8 cellular contexts compared by ENCODE assay signal in the genomic region with DNA sequence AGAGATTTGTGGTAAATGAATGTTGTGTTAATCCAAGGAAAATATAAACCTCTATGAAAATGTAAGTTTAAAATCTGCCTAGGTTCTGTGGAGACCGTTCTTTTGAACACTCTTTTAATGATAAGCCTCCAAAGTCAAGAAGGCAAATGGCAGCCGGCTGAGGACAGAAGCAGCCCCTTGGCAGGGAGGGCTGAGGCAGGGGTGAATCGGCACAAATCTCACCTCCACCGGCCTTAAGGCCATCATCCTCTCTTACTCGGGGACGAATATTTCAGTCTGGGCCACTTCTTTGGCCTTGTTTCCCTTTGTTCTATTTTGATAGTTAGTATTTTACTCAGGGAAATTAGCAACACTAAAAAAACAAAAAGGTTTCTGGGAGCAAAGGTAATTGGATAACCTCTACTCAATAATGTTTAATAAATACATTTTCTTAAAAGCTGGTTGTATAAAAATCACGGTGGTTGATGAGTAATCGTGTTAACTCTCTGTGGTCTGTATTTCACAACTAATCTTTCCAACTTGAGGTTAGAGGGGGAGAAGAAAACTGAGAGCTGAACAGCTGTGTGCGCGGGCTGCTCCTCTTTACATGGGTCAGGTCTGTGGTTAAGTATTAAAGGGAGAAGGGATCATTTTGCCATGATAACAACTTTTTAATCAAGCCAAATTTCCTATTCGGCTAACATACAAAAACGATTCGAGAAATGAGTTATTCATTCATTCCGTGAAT. TPM values are rescaled to one million over a fixed set of nuclear protein-coding genes. Genes with fewer than 3 reads are reported as not detected.
DNase-seq lines count a peak whose midpoint lies in the region; ATAC-seq, FAIRE-seq and TF ChIP-seq lines count a peak whose summit lies in the region.

No MANE protein-coding gene starts in this region.

- no peak overlapping the region; the same call in 1 of the 2 replicates for H3K27ac ChIP-seq in GM12878 (ENCODE audit: control insufficient read depth, insufficient read depth)

- TF ChIP-seq CTCF in AG09319 (IDR thresholded peaks at IDR 0.05; ENCODE audit: low read depth, low read length) (no peak), GM12878 (IDR thresholded peaks at IDR 0.05 in 2 of 3, conservative IDR thresholded peaks at IDR 0.05 in 1 of 3; ENCODE audit: control insufficient read depth in 2 of 3, extremely low read depth in 1 of 3, insufficient read depth in 1 of 3, low read depth in 3 of 3, low read length in 3 of 3) (no peak)

- 0 out of 2 replicates have a peak overlapping the region, but pooled peaks have one; percentile 28 for H3K4me3 ChIP-seq in GM12878

- no peak overlapping the region for H3K27ac Mint-ChIP-seq in effector memory CD8-positive, alpha-beta T cell

- no peaks in the 10 kb centered on the region for H3K79me2 ChIP-seq in GM12878 (ENCODE audit: control insufficient read depth, insufficient read depth, low read length)

- H3K9me3 Mint-ChIP-seq in effector memory CD8-positive, alpha-beta T cell = peaks cover 0 to 3% of the 10 kb centered on the region in 2 donors

- no peaks in the 10 kb centered on the region for H3K27me3 ChIP-seq in GM12878 (replicated peaks in 1 of 2; ENCODE audit: control insufficient read depth in 2 of 2, insufficient read depth in 2 of 2, low read length in 1 of 2)

- peaks cover 3% of the 10 kb centered on the region for H3K36me3 Mint-ChIP-seq in effector memory CD8-positive, alpha-beta T cell (ENCODE audit: insufficient read depth)

- H4K20me1 ChIP-seq in GM12878 (ENCODE audit: control insufficient read depth, insufficient read depth) = no peaks in the 10 kb centered on the region

- 0 out of 2 replicates have a peak, but pooled peaks have one; percentile 1 for TF ChIP-seq RAD21 in GM12878 (IDR thresholded peaks at IDR 0.05; ENCODE audit: insufficient read depth, low read depth, low read length)

- TF ChIP-seq EP300 in GM12878 (IDR thresholded peaks at IDR 0.05; ENCODE audit: borderline replicate concordance in 1 of 2, control insufficient read depth in 1 of 2, low read depth in 2 of 2, low read length in 2 of 2) = peak in 1 of 2 experiments; percentile 80; a peak in 2 of 4 replicates

- RAD21 ChIA-PET in GM12878 (lab: Charles Lee; ENCODE audit: unreplicated experiment) = interaction anchor here (1.1 to 2.0 kb wide), 5 partner anchors 12 to 51 kb away, joined by 3 to 6 read pairs (median 3); partner anchors contain the start of gene LGMN

- FAIRE-seq in GM12878 (lab: Jason Lieb, UNC) = peak; percentile 89

- peak; percentile 73 for ATAC-seq in GM19438 (IDR thresholded peaks at IDR 0.05; ENCODE audit: low read depth, unreplicated experiment)
- ATAC-seq in HG03565 (IDR thresholded peaks at IDR 0.05; ENCODE audit: unreplicated experiment) = peak; percentile 71
- ATAC-seq in GM12878 = peak; percentile 93
- ATAC-seq in effector memory CD8-positive, alpha-beta T cell (replicated peaks) = no peak
- ATAC-seq in HG03025 (IDR thresholded peaks at IDR 0.05; ENCODE audit: low FRiP score, unreplicated experiment) = no peak

- no peak overlapping the region for H3K9ac ChIP-seq in GM12878 (ENCODE audit: control insufficient read depth, insufficient read depth, low read length)

- no peak for TF ChIP-seq POLR2A in GM12878 (IDR thresholded peaks at IDR 0.05; ENCODE audit: low read depth, low read length)

- intact Hi-C loops in GM12878 (cut with micrococcal nuclease; ENCODE audit: unreplicated experiment) = loop anchor here (2.0 kb wide), 1 partner anchor 39 kb away; no protein-coding TSS in a partner anchor

- peaks cover 6% of the 10 kb centered on the region; the same call in 2 of the 3 replicates for H3K9me3 ChIP-seq in GM12878 (replicated peaks; ENCODE audit: control insufficient read depth, insufficient read depth, low read length)

- in situ Hi-C loops in GM12878 (cut with MboI) = no loop called here

- peaks cover 8 to 10% of the 10 kb centered on the region in 2 donors for H3K4me1 Mint-ChIP-seq in effector memory CD8-positive, alpha-beta T cell (ENCODE audit: low read depth in 2 of 2)

- WGBS in GM12878 (ENCODE audit: insufficient coverage, insufficient replicate concordance, low lambda C conversion rate, missing lambda C conversion rate) = 31% methylated on average over 14 of the region's 14 CpGs

- no TSS peak for BruUV-seq in GM12878 (replicated peaks; lab: Mats Ljungman, UMichigan)

- H3K36me3 ChIP-seq in GM12878 (ENCODE audit: control insufficient read depth in 2 of 2, insufficient read depth in 2 of 2, low read length in 1 of 2) = peaks cover 1 to 3% of the 10 kb centered on the region in 2 experiments; a peak in 3 of 4 replicates

- H3K27me3 Mint-ChIP-seq in effector memory CD8-positive, alpha-beta T cell = peaks cover 9 to 10% of the 10 kb centered on the region in 2 donors

- POLR2A ChIA-PET in GM12878 (lab: Charles Lee) = interaction anchor here (0.6 to 1.4 kb wide), 3 partner anchors 8 to 37 kb away, joined by 3 to 4 read pairs (median 3); no protein-coding TSS in a partner anchor

- H3K4me3 Mint-ChIP-seq in effector memory CD8-positive, alpha-beta T cell = no peak overlapping the region

- CTCF ChIA-PET in GM12878 (lab: Yijun Ruan, JAX) = interaction anchor here (0.6 to 1.3 kb wide), 4 partner anchors 13 to 157 kb away, joined by 3 to 4 read pairs (median 3); no protein-coding TSS in a partner anchor

- SMC1A ChIA-PET in GM12878 (lab: Charles Lee; ENCODE audit: uncharacterized antibody, unreplicated experiment) = interaction anchor here (0.5 to 1.8 kb wide), 9 partner anchors 10 to 60 kb away, joined by 3 to 8 read pairs (median 3); no protein-coding TSS in a partner anchor

- peak overlapping the region; percentile 51 for H3K4me2 ChIP-seq in GM12878 (ENCODE audit: control insufficient read depth, insufficient read depth)

- DNase-seq in AG09319 (ENCODE audit: extremely low read depth, low read depth) = peak; percentile 59
- no peak for DNase-seq in GM12878 (ENCODE audit: low read depth, low spot score)
- no peak for DNase-seq in midbrain (lab: John Stamatoyannopoulos, UW)
- DNase-seq in GDM1 (lab: John Stamatoyannopoulos, UW) = no peak
- DNase-seq in effector memory CD8-positive, alpha-beta T cell = no peak

- H3K4me1 ChIP-seq in GM12878 (ENCODE audit: control insufficient read depth, insufficient read depth, low read length) = peaks cover 17% of the 10 kb centered on the region

- H2AFZ ChIP-seq in GM12878 (ENCODE audit: control insufficient read depth, low read depth, low read length) = no peak overlapping the region

TF ChIP-seq in GM12878, 131 proteins besides CTCF, POLR2A, EP300 and RAD21 (continues in another document):
- no peak for TF ChIP-seq HDGF (IDR thresholded peaks at IDR 0.05)
- TF ChIP-seq YBX1 (IDR thresholded peaks at IDR 0.05) = no peak
- TF ChIP-seq, protein P1, sequence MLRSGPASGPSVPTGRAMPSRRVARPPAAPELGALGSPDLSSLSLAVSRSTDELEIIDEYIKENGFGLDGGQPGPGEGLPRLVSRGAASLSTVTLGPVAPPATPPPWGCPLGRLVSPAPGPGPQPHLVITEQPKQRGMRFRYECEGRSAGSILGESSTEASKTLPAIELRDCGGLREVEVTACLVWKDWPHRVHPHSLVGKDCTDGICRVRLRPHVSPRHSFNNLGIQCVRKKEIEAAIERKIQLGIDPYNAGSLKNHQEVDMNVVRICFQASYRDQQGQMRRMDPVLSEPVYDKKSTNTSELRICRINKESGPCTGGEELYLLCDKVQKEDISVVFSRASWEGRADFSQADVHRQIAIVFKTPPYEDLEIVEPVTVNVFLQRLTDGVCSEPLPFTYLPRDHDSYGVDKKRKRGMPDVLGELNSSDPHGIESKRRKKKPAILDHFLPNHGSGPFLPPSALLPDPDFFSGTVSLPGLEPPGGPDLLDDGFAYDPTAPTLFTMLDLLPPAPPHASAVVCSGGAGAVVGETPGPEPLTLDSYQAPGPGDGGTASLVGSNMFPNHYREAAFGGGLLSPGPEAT (IDR thresholded peaks at IDR 0.05; ENCODE audit: low read depth) = peak; percentile 74
- TF ChIP-seq, protein P2, sequence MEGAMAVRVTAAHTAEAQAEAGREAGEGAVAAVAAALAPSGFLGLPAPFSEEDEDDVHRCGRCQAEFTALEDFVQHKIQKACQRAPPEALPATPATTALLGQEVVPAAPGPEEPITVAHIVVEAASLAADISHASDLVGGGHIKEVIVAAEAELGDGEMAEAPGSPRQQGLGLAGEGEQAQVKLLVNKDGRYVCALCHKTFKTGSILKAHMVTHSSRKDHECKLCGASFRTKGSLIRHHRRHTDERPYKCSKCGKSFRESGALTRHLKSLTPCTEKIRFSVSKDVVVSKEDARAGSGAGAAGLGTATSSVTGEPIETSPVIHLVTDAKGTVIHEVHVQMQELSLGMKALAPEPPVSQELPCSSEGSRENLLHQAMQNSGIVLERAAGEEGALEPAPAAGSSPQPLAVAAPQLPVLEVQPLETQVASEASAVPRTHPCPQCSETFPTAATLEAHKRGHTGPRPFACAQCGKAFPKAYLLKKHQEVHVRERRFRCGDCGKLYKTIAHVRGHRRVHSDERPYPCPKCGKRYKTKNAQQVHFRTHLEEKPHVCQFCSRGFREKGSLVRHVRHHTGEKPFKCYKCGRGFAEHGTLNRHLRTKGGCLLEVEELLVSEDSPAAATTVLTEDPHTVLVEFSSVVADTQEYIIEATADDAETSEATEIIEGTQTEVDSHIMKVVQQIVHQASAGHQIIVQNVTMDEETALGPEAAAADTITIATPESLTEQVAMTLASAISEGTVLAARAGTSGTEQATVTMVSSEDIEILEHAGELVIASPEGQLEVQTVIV (IDR thresholded peaks at IDR 0.05; ENCODE audit: borderline replicate concordance, partially characterized antibody) = no peak

RNA-seq across cellular contexts. Expression of gene LGMN, which starts 18.6 kb away (rescaled TPM):
- total RNA-seq in GM12878 (2013; cell fraction: nucleolus; rRNA removed) = 344 and 379 TPM in 2 replicates
- total RNA-seq in GM12878 (2014; rRNA removed) (3.7 and 4.2 TPM in 2 replicates), GM12878 (2014; rRNA removed; fragmentation: Illumina TruSeq; extraction: Trizol) (2.6 and 3.4 TPM in 2 replicates), GM12878 (2021) (3.3 and 3.5 TPM in 2 replicates)
- polyA plus RNA-seq in GM12878 (2011; ENCODE audit: low read depth) = 39.2 TPM
- polyA plus RNA-seq in GM12878 (2011; rRNA removed) (134 and 192 TPM in 2 replicates), GM12878 (2014; fragmentation: Illumina TruSeq; extraction: Trizol) (4.3 and 4.4 TPM in 2 replicates), GM12878 (2014; fragmentation: Nextera tagmentation; extraction: Ambion mirVana) (1 to 10 TPM in 1 of 2 experiments, under 1 TPM in 1; 0.71 to 1.1 TPM), GM12878 (2014; rRNA removed) (3.4 and 3.9 TPM in 2 replicates), GM12878 (2016; fragmentation: Nextera tagmentation; extraction: Ambion mirVana) (10 to 100 TPM; 11.1 to 11.3 TPM)
- 157 and 254 TPM in 2 replicates for polyA plus RNA-seq in GM12878 (2011; cell fraction: cytosol; rRNA removed)
- polyA plus RNA-seq in GM12878 (2011; cell fraction: nucleus; rRNA removed) = 130 and 231 TPM in 2 replicates
- 66.3 and 79.3 TPM in 2 replicates for polyA plus RNA-seq in GM12878 (2012)
- polyA minus RNA-seq in GM12878 (2011; rRNA and poly(A)+ RNA removed) = 119 and 127 TPM in 2 replicates
- 25.0 and 25.4 TPM in 2 replicates for polyA minus RNA-seq in GM12878 (2011; cell fraction: cytosol; rRNA and poly(A)+ RNA removed)
- polyA minus RNA-seq in GM12878 (2011; cell fraction: nucleus; rRNA and poly(A)+ RNA removed) = 37.6 and 39.7 TPM in 2 replicates

Comparison
In these comparisons a context has a peak if more than half of its experiments do, and no peak if none do; other contexts are left out.
1. ATAC-seq: peak in GM19438 (single experiment), HG03565 (single experiment) and GM12878 (single experiment); none in effector memory CD8-positive, alpha-beta T cell (single experiment) and HG03025 (single experiment).